In the genomic region with DNA sequence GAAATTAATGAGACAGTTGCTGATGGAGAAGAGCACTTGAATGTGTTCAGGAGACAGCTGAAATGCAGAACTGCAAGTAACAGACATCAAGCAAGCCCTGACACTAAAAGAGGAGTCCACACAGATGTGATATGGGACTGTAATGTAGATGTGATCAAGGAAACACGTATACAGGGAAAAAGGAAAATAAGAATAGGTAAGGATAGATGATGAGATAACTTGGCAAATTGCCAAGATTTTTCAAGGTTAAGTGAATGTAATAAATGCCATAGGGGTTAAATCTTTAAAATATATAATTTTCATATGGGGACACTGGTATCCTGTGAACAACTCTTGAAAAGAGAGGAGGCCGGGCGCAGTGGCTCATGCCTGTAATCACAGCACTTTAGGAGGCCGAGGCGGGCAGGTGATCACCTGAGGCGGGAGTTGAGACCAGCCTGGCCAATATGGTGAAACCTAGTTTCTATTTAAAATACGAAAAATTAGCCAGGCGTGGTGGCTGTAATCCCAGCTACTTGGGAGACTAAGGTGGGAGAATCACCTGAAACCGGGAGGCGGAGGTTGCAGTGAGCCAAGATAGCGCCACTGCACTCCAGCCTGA, we compare ENCODE assay signal across 15 cellular contexts. TPM values are rescaled to one million over a fixed set of nuclear protein-coding genes. Genes with fewer than 3 reads are reported as not detected.
DNase-seq lines count a peak whose midpoint lies in the region; ATAC-seq and TF ChIP-seq lines count a peak whose summit lies in the region.
"Had no signal": no experiment of that assay in that cellular context is flagged by ENCODE, and none has a peak within 500 bp of the region (broad histone marks: within the 10 kb centered on the region; RNA-seq: fewer than 3 reads in every experiment).

No MANE protein-coding gene starts in this region.

- peaks cover 6% of the 10 kb centered on the region for H3K4me1 ChIP-seq in HEK293 (ENCODE audit: control insufficient read depth, insufficient read depth, low read length)
- H3K4me1 ChIP-seq in tibial nerve, result no peaks in the 10 kb centered on the region

- H3K4me1 Mint-ChIP-seq in activated T-cell treated with anti-CD3 and anti-CD28 coated beads, Interleukin-2, amount 50 U/mL, for 72 hours (ENCODE audit: low read depth), result no peaks in the 10 kb centered on the region
- H3K4me1 Mint-ChIP-seq in activated T-helper 17 cell treated with anti-CD3 and anti-CD28 coated beads, Interleukin-2, amount 50 U/mL, for 72 hours, result no peaks in the 10 kb centered on the region
- H3K4me1 Mint-ChIP-seq in naive thymus-derived CD8-positive, alpha-beta T cell, result peaks cover 0 to 7% (median 1%) of the 10 kb centered on the region in 4 donors
- H3K4me1 Mint-ChIP-seq: activated CD4-positive, alpha-beta memory T cell treated with anti-CD3 and anti-CD28 coated beads, Interleukin-2, amount 10 ng/mL, durations not matched to agents 7 days and 5 days had no signal

- DNase-seq in activated T-cell treated with anti-CD3 and anti-CD28 coated beads, Interleukin-2, amount 50 U/mL, for 72 hours, result no peak
- no peak for DNase-seq in activated T-cell treated with anti-CD3 and anti-CD28 coated beads, Interleukin-2, amount 50 U/mL, for 48 hours
- no peak for DNase-seq in naive thymus-derived CD8-positive, alpha-beta T cell
- no peak for DNase-seq in glomerular visceral epithelial cell (ENCODE audit: extremely low spot score)
- DNase-seq in SHP77 (lab: John Stamatoyannopoulos, UW), result no peak
- no peak for DNase-seq in tibial nerve (ENCODE audit: low spot score in 2 of 2)
- DNase-seq: activated CD4-positive, alpha-beta memory T cell treated with anti-CD3 and anti-CD28 coated beads, Interleukin-2, amount 10 ng/mL, durations not matched to agents 7 days and 5 days; aorta; Kasumi-1; RPMI8226; stimulated activated CD4-positive, alpha-beta T cell treated with anti-CD3 and anti-CD28 coated beads, Interleukin-4, amount 100 ng/mL, for 1 hour had no signal

- H3K36me3 Mint-ChIP-seq in activated T-cell treated with anti-CD3 and anti-CD28 coated beads, Interleukin-2, amount 50 U/mL, for 72 hours (ENCODE audit: insufficient read depth in 2 of 2), result peaks cover 1 to 3% of the 10 kb centered on the region in 2 donors
- peaks cover 28% of the 10 kb centered on the region for H3K36me3 Mint-ChIP-seq in activated T-helper 17 cell treated with anti-CD3 and anti-CD28 coated beads, Interleukin-2, amount 50 U/mL, for 72 hours (ENCODE audit: low read depth)
- H3K36me3 Mint-ChIP-seq in naive thymus-derived CD8-positive, alpha-beta T cell, result peaks cover 0 to 2% (median 0%) of the 10 kb centered on the region in 3 donors

- POLR2A ChIA-PET in HEK293 (lab: Yijun Ruan, JAX), result interaction anchor here (1.0 to 1.6 kb wide), 3 partner anchors 42 to 78 kb away, joined by 4 to 6 read pairs (median 4); partner anchors contain the start of gene SYNCRIP
- POLR2A ChIA-PET in naive thymus-derived CD8-positive, alpha-beta T cell (lab: Charles Lee), result no interaction called here

- no peak for TF ChIP-seq CTCF in HEK293 (tag by site-specific recombination; IDR thresholded peaks at IDR 0.05)
- TF ChIP-seq CTCF in tibial nerve (IDR thresholded peaks at IDR 0.05), result no peak

- H3K4me3 Mint-ChIP-seq in activated T-cell treated with anti-CD3 and anti-CD28 coated beads, Interleukin-2, amount 50 U/mL, for 72 hours, result no peak overlapping the region
- no peak overlapping the region for H3K4me3 Mint-ChIP-seq in activated T-helper 17 cell treated with anti-CD3 and anti-CD28 coated beads, Interleukin-2, amount 50 U/mL, for 72 hours
- peak overlapping the region in 1 of 10 donors; percentile 5 for H3K4me3 Mint-ChIP-seq in naive thymus-derived CD8-positive, alpha-beta T cell
- H3K4me3 Mint-ChIP-seq: activated CD4-positive, alpha-beta memory T cell treated with anti-CD3 and anti-CD28 coated beads, Interleukin-2, amount 10 ng/mL, durations not matched to agents 7 days and 5 days had no signal

- TF ChIP-seq EP300 in tibial nerve (IDR thresholded peaks at IDR 0.05), result no peak

- peak overlapping the region; percentile 58 for H3K27ac Mint-ChIP-seq in activated T-cell treated with anti-CD3 and anti-CD28 coated beads, Interleukin-2, amount 50 U/mL, for 72 hours
- peak overlapping the region; percentile 62 for H3K27ac Mint-ChIP-seq in activated T-helper 17 cell treated with anti-CD3 and anti-CD28 coated beads, Interleukin-2, amount 50 U/mL, for 72 hours
- peak overlapping the region in 7 of 10 donors; percentile 1 to 95 (median 63) for H3K27ac Mint-ChIP-seq in naive thymus-derived CD8-positive, alpha-beta T cell
- H3K27ac Mint-ChIP-seq: activated CD4-positive, alpha-beta memory T cell treated with anti-CD3 and anti-CD28 coated beads, Interleukin-2, amount 10 ng/mL, durations not matched to agents 7 days and 5 days had no signal

- H3K36me3 ChIP-seq in HEK293 (ENCODE audit: control insufficient read depth in 2 of 2, insufficient read depth in 1 of 2, low read length in 2 of 2) (no peaks in the 10 kb centered on the region; a peak in 1 of 3 replicates), tibial nerve (peaks cover 0 to 21% (median 0%) of the 10 kb centered on the region in 3 donors)

- H3K4me3 ChIP-seq in HEK293 (ENCODE audit: low read depth, low read length) (no peak overlapping the region), tibial nerve (no peak overlapping the region)
- H3K4me3 ChIP-seq: lung, skin epidermis had no signal

- CTCF ChIA-PET in HEK293 (lab: Yijun Ruan, JAX), result no interaction called here

- H3K27ac ChIP-seq in HEK293 (ENCODE audit: extremely low read depth, low read depth, low read length), result no peak overlapping the region
- no peak overlapping the region for H3K27ac ChIP-seq in tibial nerve
- H3K27ac ChIP-seq: skin epidermis had no signal

- H3K9me3 ChIP-seq in HEK293 (ENCODE audit: control insufficient read depth, insufficient read depth, low read depth, low read length) (no peaks in the 10 kb centered on the region), tibial nerve (no peaks in the 10 kb centered on the region)

- no peaks in the 10 kb centered on the region for H3K27me3 ChIP-seq in tibial nerve

- no peak for TF ChIP-seq POLR2A in tibial nerve (IDR thresholded peaks at IDR 0.05)

- H3K9me3 Mint-ChIP-seq in activated T-cell treated with anti-CD3 and anti-CD28 coated beads, Interleukin-2, amount 50 U/mL, for 72 hours, result no peaks in the 10 kb centered on the region
- H3K9me3 Mint-ChIP-seq in activated T-helper 17 cell treated with anti-CD3 and anti-CD28 coated beads, Interleukin-2, amount 50 U/mL, for 72 hours, result no peaks in the 10 kb centered on the region
- H3K9me3 Mint-ChIP-seq in naive thymus-derived CD8-positive, alpha-beta T cell, result no peaks in the 10 kb centered on the region
- H3K9me3 Mint-ChIP-seq: activated CD4-positive, alpha-beta memory T cell treated with anti-CD3 and anti-CD28 coated beads, Interleukin-2, amount 10 ng/mL, durations not matched to agents 7 days and 5 days had no signal

- no peaks in the 10 kb centered on the region for H3K27me3 Mint-ChIP-seq in activated T-cell treated with anti-CD3 and anti-CD28 coated beads, Interleukin-2, amount 50 U/mL, for 72 hours (ENCODE audit: low read depth)
- H3K27me3 Mint-ChIP-seq in activated T-helper 17 cell treated with anti-CD3 and anti-CD28 coated beads, Interleukin-2, amount 50 U/mL, for 72 hours, result no peaks in the 10 kb centered on the region
- H3K27me3 Mint-ChIP-seq in naive thymus-derived CD8-positive, alpha-beta T cell, result no peaks in the 10 kb centered on the region
- H3K27me3 Mint-ChIP-seq: activated CD4-positive, alpha-beta memory T cell treated with anti-CD3 and anti-CD28 coated beads, Interleukin-2, amount 10 ng/mL, durations not matched to agents 7 days and 5 days had no signal

- ATAC-seq in activated T-cell treated with anti-CD3 and anti-CD28 coated beads, Interleukin-2, amount 50 U/mL, for 72 hours (replicated peaks in 1 of 2), result peak in 1 of 2 donors; percentile 5
- ATAC-seq in activated T-helper 17 cell treated with anti-CD3 and anti-CD28 coated beads, Interleukin-2, amount 50 U/mL, for 72 hours (replicated peaks), result no peak
- no peak for ATAC-seq in naive thymus-derived CD8-positive, alpha-beta T cell

- WGBS in tibial nerve, 2 donors, result 88 to 90% methylated on average over 11 of the region's 11 CpGs

TF ChIP-seq in HEK293, 187 proteins besides CTCF, POLR2A, EP300 and RAD21 (continues in another document):
- TF ChIP-seq ZNF596 (tag by site-specific recombination; IDR thresholded peaks at IDR 0.05) (no peak), ZNF350 (tag by site-specific recombination; IDR thresholded peaks at IDR 0.05) (peak; percentile 92), ZNF2 (tag by site-specific recombination; IDR thresholded peaks at IDR 0.05) (no peak), ZNF747 (tag by site-specific recombination; IDR thresholded peaks at IDR 0.05) (no peak), ZNF544 (tag by site-specific recombination; IDR thresholded peaks at IDR 0.05) (no peak), ZNF140 (tag by site-specific recombination; IDR thresholded peaks at IDR 0.05) (no peak), ZNF521 (tag by site-specific recombination; IDR thresholded peaks at IDR 0.05) (no peak), OSR2 (tag by site-specific recombination; IDR thresholded peaks at IDR 0.05) (no peak), SP2 (tag by site-specific recombination; IDR thresholded peaks at IDR 0.05) (no peak)
- TF ChIP-seq, protein P1, sequence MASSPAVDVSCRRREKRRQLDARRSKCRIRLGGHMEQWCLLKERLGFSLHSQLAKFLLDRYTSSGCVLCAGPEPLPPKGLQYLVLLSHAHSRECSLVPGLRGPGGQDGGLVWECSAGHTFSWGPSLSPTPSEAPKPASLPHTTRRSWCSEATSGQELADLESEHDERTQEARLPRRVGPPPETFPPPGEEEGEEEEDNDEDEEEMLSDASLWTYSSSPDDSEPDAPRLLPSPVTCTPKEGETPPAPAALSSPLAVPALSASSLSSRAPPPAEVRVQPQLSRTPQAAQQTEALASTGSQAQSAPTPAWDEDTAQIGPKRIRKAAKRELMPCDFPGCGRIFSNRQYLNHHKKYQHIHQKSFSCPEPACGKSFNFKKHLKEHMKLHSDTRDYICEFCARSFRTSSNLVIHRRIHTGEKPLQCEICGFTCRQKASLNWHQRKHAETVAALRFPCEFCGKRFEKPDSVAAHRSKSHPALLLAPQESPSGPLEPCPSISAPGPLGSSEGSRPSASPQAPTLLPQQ (tag by site-specific recombination; IDR thresholded peaks at IDR 0.05), result no peak

RNA-seq across cellular contexts. Expression of gene SNX14, which starts 7.2 kb away (rescaled TPM):
- 10 to 100 TPM; 50.6 to 61.7 TPM for total RNA-seq in activated T-cell treated with anti-CD3 and anti-CD28 coated beads, Interleukin-2, amount 50 U/mL, for 72 hours
- 10 to 100 TPM; 59.1 to 76.6 TPM for total RNA-seq in activated T-helper 17 cell treated with anti-CD3 and anti-CD28 coated beads, Interleukin-2, amount 50 U/mL, for 72 hours
- total RNA-seq in naive thymus-derived CD8-positive, alpha-beta T cell, result 10 to 100 TPM; 82.1 to 84.1 TPM
- 10 to 100 TPM; 40.9 to 54.6 (median 45.7) TPM for polyA plus RNA-seq in naive thymus-derived CD8-positive, alpha-beta T cell
- total RNA-seq in tibial nerve, result 10 to 100 TPM; 50.8 to 97.3 (median 76.9) TPM

RNA-seq across cellular contexts. Expression of gene SYNCRIP, which starts 41.9 kb away (rescaled TPM):
- total RNA-seq in activated T-cell treated with anti-CD3 and anti-CD28 coated beads, Interleukin-2, amount 50 U/mL, for 72 hours, result 10 to 100 TPM; 75.9 to 90.2 TPM
- total RNA-seq in activated T-helper 17 cell treated with anti-CD3 and anti-CD28 coated beads, Interleukin-2, amount 50 U/mL, for 72 hours, result 100 to 1,000 TPM; 106 to 175 TPM
- total RNA-seq in naive thymus-derived CD8-positive, alpha-beta T cell, result 100 to 1,000 TPM in 1 of 2 experiments, 10 to 100 TPM in 1; 95.1 to 103 TPM
- polyA plus RNA-seq in naive thymus-derived CD8-positive, alpha-beta T cell, result 10 to 100 TPM; 68.6 to 80.9 (median 70.7) TPM
- 10 to 100 TPM; 51.5 to 64.7 (median 53.2) TPM for total RNA-seq in tibial nerve
